Comparison of ENCODE assay signal across 8 cellular contexts in the genomic region with DNA sequence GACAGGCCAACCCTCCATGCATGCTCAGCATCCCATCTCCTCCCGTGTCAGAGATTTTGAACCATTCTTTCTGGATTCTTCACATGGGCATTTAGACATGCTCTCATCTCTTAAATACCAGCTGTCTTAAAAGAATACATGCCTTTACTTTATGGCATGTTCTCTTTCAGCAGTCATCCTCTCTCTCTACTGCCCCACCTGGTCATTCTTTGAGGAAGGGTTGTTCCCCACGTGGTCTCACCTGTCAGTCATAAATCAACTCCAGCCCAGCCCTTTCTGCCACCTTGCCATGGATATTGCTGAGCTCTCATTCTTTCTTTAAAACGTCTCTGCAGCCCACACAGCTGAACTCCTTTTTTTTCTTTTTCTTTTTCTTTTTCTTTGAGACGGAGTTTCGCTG.
A peak's percentile ranks its signal among the peaks of the same experiment; 100 is the strongest.
DNase-seq lines count a peak whose midpoint lies in the region; ATAC-seq and TF ChIP-seq lines count a peak whose summit lies in the region.

No MANE protein-coding gene starts in this region.

- CTCF ChIA-PET in OCI-LY7 (lab: Charles Lee; ENCODE audit: unreplicated experiment), result interaction anchor here (0.6 kb wide), 1 partner anchor 111 kb away, joined by 3 read pairs; a partner anchor contains a TSS
- CTCF ChIA-PET in SK-N-SH (lab: Yijun Ruan, JAX), result interaction anchor here (0.6 to 3.5 kb wide), 3 partner anchors 12 to 34 kb away, joined by 3 to 13 read pairs (median 3); no protein-coding TSS in a partner anchor

- H4K20me1 ChIP-seq in OCI-LY7 (ENCODE audit: insufficient read depth, low read length) (no peaks in the 10 kb centered on the region), SK-N-SH (ENCODE audit: insufficient read depth) (no peaks in the 10 kb centered on the region)

- no peaks in the 10 kb centered on the region for H3K4me1 ChIP-seq in OCI-LY7 (ENCODE audit: insufficient read depth, low read length, poor library complexity, severe bottlenecking)
- peaks cover 14% of the 10 kb centered on the region for H3K4me1 ChIP-seq in lower lobe of right lung
- peaks cover 0 to 10% of the 10 kb centered on the region in 2 experiments; a peak in 2 of 4 replicates for H3K4me1 ChIP-seq in SK-N-SH (ENCODE audit: control insufficient read depth in 1 of 2, insufficient read depth in 2 of 2, low read depth in 1 of 2, low read length in 1 of 2)

- DNase-seq in DMS 273 (lab: John Stamatoyannopoulos, UW; ENCODE audit: unreplicated experiment) (peak; percentile 70), GM19238 (ENCODE audit: insufficient read length, low spot score) (peak; percentile 18), OCI-LY7 (ENCODE audit: low spot score) (peak; percentile 19), left kidney (ENCODE audit: low read depth, low spot score) (peak; percentile 83), posterior vena cava (ENCODE audit: low spot score) (no peak), lower lobe of right lung (no peak), SK-N-SH (no peak)

- TF ChIP-seq RAD21 in SK-N-SH (IDR thresholded peaks at IDR 0.05; ENCODE audit: low read length), result no peak

- WGBS in SK-N-SH (ENCODE audit: low lambda C conversion rate), result 90% methylated on average over 5 of the region's 5 CpGs

- POLR2A ChIA-PET in OCI-LY7 (lab: Charles Lee) (interaction anchor here (1.1 to 1.2 kb wide), 2 partner anchors 10 to 11 kb away, joined by 4 read pairs; no protein-coding TSS in a partner anchor), SK-N-SH (lab: Yijun Ruan, JAX) (no interaction called here)

- H3K9me2 ChIP-seq in OCI-LY7 (ENCODE audit: insufficient read depth, low read length), result no peaks in the 10 kb centered on the region
- H3K9me2 ChIP-seq in SK-N-SH, result no peaks in the 10 kb centered on the region

- TF ChIP-seq EP300 in SK-N-SH (IDR thresholded peaks at IDR 0.05; ENCODE audit: borderline replicate concordance in 1 of 2, low read depth in 1 of 2, low read length in 1 of 2), result no peak

- H3K27me3 ChIP-seq in lower lobe of right lung (ENCODE audit: low read depth) (no peaks in the 10 kb centered on the region), SK-N-SH (ENCODE audit: insufficient read depth) (no peaks in the 10 kb centered on the region)

- no peaks in the 10 kb centered on the region for H3K9me3 ChIP-seq in OCI-LY7 (ENCODE audit: low read length)
- H3K9me3 ChIP-seq in lower lobe of right lung, result no peaks in the 10 kb centered on the region
- no peaks in the 10 kb centered on the region for H3K9me3 ChIP-seq in SK-N-SH

- TF ChIP-seq CTCF in OCI-LY7 (conservative IDR thresholded peaks at IDR 0.05; ENCODE audit: low read length) (peak; percentile 35; the same call in 1 of the 2 replicates), lower lobe of right lung (IDR thresholded peaks at IDR 0.05) (no peak), SK-N-SH (IDR thresholded peaks at IDR 0.05) (no peak)

- intact Hi-C loops in OCI-LY7 (cut with micrococcal nuclease; ENCODE audit: unreplicated experiment), result no loop called here
- intact Hi-C loops in posterior vena cava (cut with DNase I), result no loop called here
- intact Hi-C loops in lower lobe of right lung (cut with DNase I), result no loop called here

- BruUV-seq in OCI-LY7 (replicated peaks; lab: Mats Ljungman, UMichigan), result no TSS peak

- no peaks in the 10 kb centered on the region for H3K79me2 ChIP-seq in OCI-LY7 (ENCODE audit: insufficient read depth, low read depth, low read length)
- H3K79me2 ChIP-seq in SK-N-SH (ENCODE audit: insufficient read depth), result no peaks in the 10 kb centered on the region; the same call in 1 of the 2 replicates

- no peak for ATAC-seq in HG03280 (IDR thresholded peaks at IDR 0.05; ENCODE audit: unreplicated experiment)
- ATAC-seq in lower lobe of right lung, result no peak

- H3K4me3 ChIP-seq in OCI-LY7 (ENCODE audit: low read depth, low read length, poor library complexity, severe bottlenecking), result no peak overlapping the region
- no peak overlapping the region for H3K4me3 ChIP-seq in lower lobe of right lung
- H3K4me3 ChIP-seq in SK-N-SH (ENCODE audit: low read depth in 2 of 2, low read length in 1 of 2), result no peak overlapping the region

- H3K4me2 ChIP-seq in OCI-LY7 (ENCODE audit: low read length), result no peak overlapping the region
- H3K4me2 ChIP-seq in SK-N-SH, result no peak overlapping the region

- H3K36me3 ChIP-seq in OCI-LY7 (ENCODE audit: insufficient read depth, low read length), result no peaks in the 10 kb centered on the region
- H3K36me3 ChIP-seq in lower lobe of right lung, result no peaks in the 10 kb centered on the region
- H3K36me3 ChIP-seq in SK-N-SH (replicated peaks in 1 of 2; ENCODE audit: control insufficient read depth in 1 of 2, insufficient read depth in 2 of 2, low read length in 1 of 2), result peaks cover 9 to 13% of the 10 kb centered on the region in 2 experiments

- peaks cover 5% of the 10 kb centered on the region for H3F3A ChIP-seq in SK-N-SH (replicated peaks; ENCODE audit: insufficient read depth)

- no peak overlapping the region for H3K27ac ChIP-seq in OCI-LY7 (ENCODE audit: low read depth, low read length, poor library complexity, severe bottlenecking)
- H3K27ac ChIP-seq in lower lobe of right lung, result no peak overlapping the region
- H3K27ac ChIP-seq in SK-N-SH (ENCODE audit: low read depth in 2 of 2, low read length in 1 of 2), result no peak overlapping the region

- no peak overlapping the region for H2AFZ ChIP-seq in OCI-LY7 (ENCODE audit: low read length)
- H2AFZ ChIP-seq in SK-N-SH (ENCODE audit: low read depth), result no peak overlapping the region

- H3K9ac ChIP-seq in SK-N-SH, result no peak overlapping the region

TF ChIP-seq in SK-N-SH, 30 proteins besides CTCF, POLR2A, EP300 and RAD21 (continues in another document):
- TF ChIP-seq ELF1 (IDR thresholded peaks at IDR 0.05) (no peak), CHD2 (IDR thresholded peaks at IDR 0.05; ENCODE audit: low read length, partially characterized antibody) (no peak), TAF1 (IDR thresholded peaks at IDR 0.05; ENCODE audit: borderline replicate concordance, low read depth, low read length) (no peak), FOSL2 (IDR thresholded peaks at IDR 0.05; ENCODE audit: borderline replicate concordance, low read depth) (no peak), NRF1 (IDR thresholded peaks at IDR 0.05; ENCODE audit: low read depth, low read length) (no peak), FOXM1 (IDR thresholded peaks at IDR 0.05; ENCODE audit: low read depth) (no peak), RCOR1 (IDR thresholded peaks at IDR 0.05; ENCODE audit: low read length) (no peak), GABPA (IDR thresholded peaks at IDR 0.05; ENCODE audit: low read depth) (no peak), MXI1 (IDR thresholded peaks at IDR 0.05; ENCODE audit: low read depth, low read length) (no peak), SIN3A (IDR thresholded peaks at IDR 0.05; ENCODE audit: borderline replicate concordance, low read depth, low read length) (no peak)
- TF ChIP-seq, protein P1, sequence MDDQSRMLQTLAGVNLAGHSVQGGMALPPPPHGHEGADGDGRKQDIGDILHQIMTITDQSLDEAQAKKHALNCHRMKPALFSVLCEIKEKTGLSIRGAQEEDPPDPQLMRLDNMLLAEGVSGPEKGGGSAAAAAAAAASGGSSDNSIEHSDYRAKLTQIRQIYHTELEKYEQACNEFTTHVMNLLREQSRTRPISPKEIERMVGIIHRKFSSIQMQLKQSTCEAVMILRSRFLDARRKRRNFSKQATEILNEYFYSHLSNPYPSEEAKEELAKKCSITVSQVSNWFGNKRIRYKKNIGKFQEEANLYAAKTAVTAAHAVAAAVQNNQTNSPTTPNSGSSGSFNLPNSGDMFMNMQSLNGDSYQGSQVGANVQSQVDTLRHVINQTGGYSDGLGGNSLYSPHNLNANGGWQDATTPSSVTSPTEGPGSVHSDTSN (IDR thresholded peaks at IDR 0.05), result no peak
- TF ChIP-seq, protein P2, sequence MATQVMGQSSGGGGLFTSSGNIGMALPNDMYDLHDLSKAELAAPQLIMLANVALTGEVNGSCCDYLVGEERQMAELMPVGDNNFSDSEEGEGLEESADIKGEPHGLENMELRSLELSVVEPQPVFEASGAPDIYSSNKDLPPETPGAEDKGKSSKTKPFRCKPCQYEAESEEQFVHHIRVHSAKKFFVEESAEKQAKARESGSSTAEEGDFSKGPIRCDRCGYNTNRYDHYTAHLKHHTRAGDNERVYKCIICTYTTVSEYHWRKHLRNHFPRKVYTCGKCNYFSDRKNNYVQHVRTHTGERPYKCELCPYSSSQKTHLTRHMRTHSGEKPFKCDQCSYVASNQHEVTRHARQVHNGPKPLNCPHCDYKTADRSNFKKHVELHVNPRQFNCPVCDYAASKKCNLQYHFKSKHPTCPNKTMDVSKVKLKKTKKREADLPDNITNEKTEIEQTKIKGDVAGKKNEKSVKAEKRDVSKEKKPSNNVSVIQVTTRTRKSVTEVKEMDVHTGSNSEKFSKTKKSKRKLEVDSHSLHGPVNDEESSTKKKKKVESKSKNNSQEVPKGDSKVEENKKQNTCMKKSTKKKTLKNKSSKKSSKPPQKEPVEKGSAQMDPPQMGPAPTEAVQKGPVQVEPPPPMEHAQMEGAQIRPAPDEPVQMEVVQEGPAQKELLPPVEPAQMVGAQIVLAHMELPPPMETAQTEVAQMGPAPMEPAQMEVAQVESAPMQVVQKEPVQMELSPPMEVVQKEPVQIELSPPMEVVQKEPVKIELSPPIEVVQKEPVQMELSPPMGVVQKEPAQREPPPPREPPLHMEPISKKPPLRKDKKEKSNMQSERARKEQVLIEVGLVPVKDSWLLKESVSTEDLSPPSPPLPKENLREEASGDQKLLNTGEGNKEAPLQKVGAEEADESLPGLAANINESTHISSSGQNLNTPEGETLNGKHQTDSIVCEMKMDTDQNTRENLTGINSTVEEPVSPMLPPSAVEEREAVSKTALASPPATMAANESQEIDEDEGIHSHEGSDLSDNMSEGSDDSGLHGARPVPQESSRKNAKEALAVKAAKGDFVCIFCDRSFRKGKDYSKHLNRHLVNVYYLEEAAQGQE (IDR thresholded peaks at IDR 0.05; ENCODE audit: low read depth, low read length), result no peak
- TF ChIP-seq, protein P3, sequence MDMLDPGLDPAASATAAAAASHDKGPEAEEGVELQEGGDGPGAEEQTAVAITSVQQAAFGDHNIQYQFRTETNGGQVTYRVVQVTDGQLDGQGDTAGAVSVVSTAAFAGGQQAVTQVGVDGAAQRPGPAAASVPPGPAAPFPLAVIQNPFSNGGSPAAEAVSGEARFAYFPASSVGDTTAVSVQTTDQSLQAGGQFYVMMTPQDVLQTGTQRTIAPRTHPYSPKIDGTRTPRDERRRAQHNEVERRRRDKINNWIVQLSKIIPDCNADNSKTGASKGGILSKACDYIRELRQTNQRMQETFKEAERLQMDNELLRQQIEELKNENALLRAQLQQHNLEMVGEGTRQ (IDR thresholded peaks at IDR 0.05; ENCODE audit: borderline replicate concordance, low read depth, low read length), result no peak

Comparison
In these comparisons a context has a peak if more than half of its experiments do, and no peak if none do; other contexts are left out.
1. DNase-seq: peak in DMS 273 (single experiment), GM19238 (single experiment), OCI-LY7 (single experiment) and left kidney (single experiment); none in posterior vena cava (single experiment), lower lobe of right lung (single experiment) and SK-N-SH (single experiment).